2 cellular contexts compared by ENCODE assay signal in the genomic region with DNA sequence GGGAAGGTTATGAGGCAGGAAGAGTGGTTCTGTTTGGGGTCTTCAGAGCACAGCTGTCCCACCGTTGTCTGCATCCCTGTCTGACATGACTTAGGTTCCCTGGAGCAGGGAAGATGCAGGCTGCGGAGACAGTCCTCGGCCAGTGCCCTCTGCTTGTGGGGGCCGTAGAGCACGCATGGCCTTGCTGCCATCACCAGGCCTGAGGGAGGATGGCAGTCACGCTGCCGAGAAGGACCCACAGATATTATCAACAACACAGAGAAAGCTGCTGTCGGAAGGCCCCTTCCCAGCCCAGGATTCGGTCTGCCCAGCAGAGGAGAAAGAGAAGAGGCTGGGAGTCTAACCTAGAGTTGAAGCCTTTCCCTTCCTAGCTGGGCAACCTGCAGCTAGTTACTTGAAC.
TF ChIP-seq lines count a peak whose summit lies in the region.

No MANE protein-coding gene starts in this region.

TF ChIP-seq in IMR-90, 13 proteins besides CTCF, POLR2A, EP300 and RAD21:
- TF ChIP-seq RFX5 (IDR thresholded peaks at IDR 0.05; ENCODE audit: low read depth, low read length), result no peak
- peak; percentile 58 for TF ChIP-seq SMC3 (IDR thresholded peaks at IDR 0.05; ENCODE audit: low read depth, low read length)

TF ChIP-seq in HEK293T, 16 proteins besides CTCF, POLR2A, EP300 and RAD21:
- TF ChIP-seq SUZ12 (IDR thresholded peaks at IDR 0.05), result no peak
- no peak for TF ChIP-seq L3MBTL2 (conservative IDR thresholded peaks at IDR 0.05)
- no peak for TF ChIP-seq TARDBP (IDR thresholded peaks at IDR 0.05)
- TF ChIP-seq SP1 (IDR thresholded peaks at IDR 0.05), result no peak
- no peak for TF ChIP-seq ARNT (IDR thresholded peaks at IDR 0.05)
- no peak for TF ChIP-seq ZNF384 (IDR thresholded peaks at IDR 0.05)
- no peak for TF ChIP-seq HDGF (IDR thresholded peaks at IDR 0.05; ENCODE audit: borderline replicate concordance)
- TF ChIP-seq FOXM1 (IDR thresholded peaks at IDR 0.05; ENCODE audit: borderline replicate concordance), result no peak
- no peak for TF ChIP-seq LEF1 (IDR thresholded peaks at IDR 0.05; ENCODE audit: borderline replicate concordance)
- TF ChIP-seq FOXA1 (IDR thresholded peaks at IDR 0.05), result no peak
TF ChIP-seq in HEK293T: peak in this region for 0.
